In the genomic region with DNA sequence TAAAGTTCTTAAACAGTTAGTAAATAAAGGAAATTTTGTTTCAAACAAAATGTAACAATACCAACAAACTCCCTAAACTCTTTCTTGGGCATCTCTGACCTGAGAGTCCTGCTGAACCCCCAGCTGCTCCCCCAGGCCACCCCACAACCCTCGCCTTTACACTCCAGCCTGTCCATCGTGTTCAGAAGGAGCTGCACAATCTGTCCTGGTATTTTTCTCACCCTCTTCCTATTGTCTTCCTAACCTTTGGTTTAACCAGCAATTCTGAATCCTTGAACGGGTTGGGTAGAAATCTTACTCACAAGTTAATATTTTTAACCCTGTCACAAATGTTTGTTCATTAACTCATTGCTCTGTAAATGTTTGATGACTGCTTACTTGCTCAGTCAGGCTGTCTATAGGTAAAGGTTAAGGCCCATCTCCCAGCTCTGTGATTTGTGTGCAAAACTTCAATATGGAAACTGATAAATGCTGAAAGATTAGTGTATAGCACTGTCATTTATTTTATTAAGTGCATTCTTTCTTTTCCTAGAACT, we compare ENCODE assay signal across 20 cellular contexts. TPM values are rescaled to one million over a fixed set of nuclear protein-coding genes. Genes with fewer than 3 reads are reported as not detected.
A peak's percentile ranks its signal among the peaks of the same experiment; 100 is the strongest.
DNase-seq lines count a peak whose midpoint lies in the region; ATAC-seq, FAIRE-seq and TF ChIP-seq lines count a peak whose summit lies in the region.
"Had no signal": no experiment of that assay in that cellular context is flagged by ENCODE, and none has a peak within 500 bp of the region (broad histone marks: within the 10 kb centered on the region; RNA-seq: fewer than 3 reads in every experiment).

No MANE protein-coding gene starts in this region.

- H3K9me3 Mint-ChIP-seq in Calu3 (ENCODE audit: low read depth, unreplicated experiment) (no peaks in the 10 kb centered on the region), nephron (no peaks in the 10 kb centered on the region)
- H3K9me3 Mint-ChIP-seq in effector memory CD8-positive, alpha-beta T cell = no peaks in the 10 kb centered on the region
- H3K9me3 Mint-ChIP-seq: CD8-positive, alpha-beta T cell had no signal

- H3K27me3 Mint-ChIP-seq in Calu3 (ENCODE audit: unreplicated experiment) = no peaks in the 10 kb centered on the region
- H3K27me3 Mint-ChIP-seq in nephron (ENCODE audit: low read depth) = no peaks in the 10 kb centered on the region
- H3K27me3 Mint-ChIP-seq in effector memory CD8-positive, alpha-beta T cell = peaks cover 11 to 14% of the 10 kb centered on the region in 2 donors

- no peaks in the 10 kb centered on the region for H3K36me3 ChIP-seq in kidney (ENCODE audit: control insufficient read depth in 1 of 2, insufficient read depth in 2 of 2, low read length in 2 of 2)
- H3K36me3 ChIP-seq: HAP-1 had no signal

- H3K9me3 ChIP-seq in kidney (ENCODE audit: control insufficient read depth in 1 of 2, low read length in 2 of 2) = no peaks in the 10 kb centered on the region
- H3K9me3 ChIP-seq: HAP-1 had no signal

- TF ChIP-seq CTCF in Calu3 (IDR thresholded peaks at IDR 0.05; ENCODE audit: unreplicated experiment) (no peak), kidney (IDR thresholded peaks at IDR 0.05; ENCODE audit: borderline replicate concordance, extremely low read depth, insufficient read depth) (no peak), nephron (IDR thresholded peaks at IDR 0.05; ENCODE audit: unreplicated experiment in 3 of 3) (no peak)

- BruUV-seq in Calu3 (replicated peaks; lab: Mats Ljungman, UMichigan) = no TSS peak

- DNase-seq in Calu3 = no peak
- DNase-seq in HK-2 (ENCODE audit: unreplicated experiment) = peak; percentile 10
- no peak for DNase-seq in kidney
- no peak for DNase-seq in DMS 273 treated with DMSO at 0.1 percent for 48 hours (lab: John Stamatoyannopoulos, UW)
- DNase-seq in activated CD4-positive, CD25-positive, alpha-beta regulatory T cell treated with anti-CD3 and anti-CD28 coated beads, Interleukin-2, amount 50 U/mL, for 72 hours = no peak
- DNase-seq in medulla oblongata (ENCODE audit: extremely low spot score) = no peak
- DNase-seq in effector memory CD8-positive, alpha-beta T cell = no peak
- DNase-seq: CD8-positive, alpha-beta T cell; COR-L47; IMR-90; KBM-7 had no signal

- no peak overlapping the region for H3K9ac ChIP-seq in kidney (ENCODE audit: low read length in 2 of 2)

- intact Hi-C loops in Calu3 (cut with micrococcal nuclease; ENCODE audit: unreplicated experiment) = loop anchor here (2.0 kb wide), 2 partner anchors 141 to 419 kb away; no protein-coding TSS in a partner anchor
- intact Hi-C loops in kidney (cut with DNase I) = loop anchor here (10.0 kb wide), 1 partner anchor 215 kb away; no protein-coding TSS in a partner anchor

- no peak overlapping the region for H3K4me3 ChIP-seq in kidney (ENCODE audit: low read length in 2 of 2)
- H3K4me3 ChIP-seq: HAP-1 had no signal

- H3K27ac Mint-ChIP-seq in Calu3 (ENCODE audit: unreplicated experiment) = peak overlapping the region; percentile 15
- H3K27ac Mint-ChIP-seq in nephron = peak overlapping the region; percentile 79 to 97 (median 93)
- no peak overlapping the region for H3K27ac Mint-ChIP-seq in effector memory CD8-positive, alpha-beta T cell
- H3K27ac Mint-ChIP-seq: CD14-positive monocyte; CD8-positive, alpha-beta T cell had no signal

- CTCF ChIA-PET in Calu3 (lab: Charles Lee) = interaction anchor here (0.6 to 2.7 kb wide), 4 partner anchors 17 to 436 kb away, joined by 3 to 14 read pairs (median 4); a partner anchor contains a TSS

- ATAC-seq in effector memory CD8-positive, alpha-beta T cell (replicated peaks) = no peak
- ATAC-seq: CD8-positive, alpha-beta T cell had no signal

- FAIRE-seq in kidney (lab: Jason Lieb, UNC) = peak; percentile 87
- FAIRE-seq: A204.1, GM18507, H1 had no signal

- peak overlapping the region; percentile 8 for H3K4me3 Mint-ChIP-seq in Calu3 (ENCODE audit: low read depth, unreplicated experiment)
- no peak overlapping the region for H3K4me3 Mint-ChIP-seq in nephron
- no peak overlapping the region for H3K4me3 Mint-ChIP-seq in effector memory CD8-positive, alpha-beta T cell
- H3K4me3 Mint-ChIP-seq: CD14-positive monocyte; CD8-positive, alpha-beta T cell had no signal

- H3K4me1 Mint-ChIP-seq in Calu3 (ENCODE audit: low read depth, unreplicated experiment) = peaks cover 34% of the 10 kb centered on the region
- H3K4me1 Mint-ChIP-seq in nephron = peaks cover 22% of the 10 kb centered on the region
- H3K4me1 Mint-ChIP-seq in effector memory CD8-positive, alpha-beta T cell (ENCODE audit: low read depth in 2 of 2) = peaks cover 0 to 5% of the 10 kb centered on the region in 2 donors

- H3K36me3 Mint-ChIP-seq in Calu3 (ENCODE audit: insufficient read depth, unreplicated experiment) (no peaks in the 10 kb centered on the region), nephron (ENCODE audit: low read depth) (no peaks in the 10 kb centered on the region)
- H3K36me3 Mint-ChIP-seq in effector memory CD8-positive, alpha-beta T cell (ENCODE audit: insufficient read depth) = no peaks in the 10 kb centered on the region
- H3K36me3 Mint-ChIP-seq: CD8-positive, alpha-beta T cell had no signal

- H3K4me1 ChIP-seq in kidney (ENCODE audit: control insufficient read depth in 1 of 2, insufficient read depth in 1 of 2, low read depth in 1 of 2, low read length in 2 of 2) = peaks cover 4 to 12% of the 10 kb centered on the region in 2 donors
- H3K4me1 ChIP-seq: HAP-1 had no signal

- H3K27ac ChIP-seq in kidney (ENCODE audit: low read depth in 2 of 2, low read length in 2 of 2) = no peak overlapping the region

RNA-seq across cellular contexts. Expression of a gene that starts 16.8 kb away (rescaled TPM):
- not detected in 2 replicates for total RNA-seq in Calu3 (2022)
- total RNA-seq in kidney = 6.8 TPM
- polyA plus RNA-seq in kidney (ENCODE audit: insufficient read depth, low read depth, low replicate concordance) = 1.5 TPM
- total RNA-seq: CD8-positive, alpha-beta T cell; H1; HT-29; IMR-90 had no signal
- polyA plus RNA-seq: CD14-positive monocyte, IMR-90 had no signal

RNA-seq across cellular contexts. Expression of a gene that starts 20.7 kb away (rescaled TPM):
- total RNA-seq in Calu3 (2022) (51.8 and 60.5 TPM in 2 replicates), kidney (17.0 TPM)
- polyA plus RNA-seq in kidney (ENCODE audit: insufficient read depth, low read depth, low replicate concordance) = 25.2 TPM
- total RNA-seq: HT-29 had no signal

RNA-seq across cellular contexts. Expression of a gene that starts 51.4 kb away (rescaled TPM):
- total RNA-seq in Calu3 (2022) (not detected in 2 replicates), kidney (0.44 TPM)
- polyA plus RNA-seq in kidney (ENCODE audit: insufficient read depth, low read depth, low replicate concordance) = 1.2 TPM
- total RNA-seq: CD8-positive, alpha-beta T cell; Daoy; HT-29; IMR-90 had no signal
- polyA plus RNA-seq: BJ, IMR-90 had no signal

Comparison
In these comparisons a context has a peak if more than half of its experiments do, and no peak if none do; other contexts are left out.
1. H3K27ac Mint-ChIP-seq: peak in Calu3 (single experiment) and nephron (3 of 3); none in effector memory CD8-positive, alpha-beta T cell (0 of 2).